ENCODE assay signal across 28 cellular contexts in genomic region chr14:59627011-59627520, GRCh38. TPM values are rescaled to one million over a fixed set of nuclear protein-coding genes. Genes with fewer than 3 reads are reported as not detected.
"Had no signal": no experiment of that assay in that cellular context is flagged by ENCODE, and none has a peak within 500 bp of the region (broad histone marks: within the 10 kb centered on the region; RNA-seq: fewer than 3 reads in every experiment).

No MANE protein-coding gene starts in this region.

- H3K9me3 Mint-ChIP-seq: activated B cell treated with CpG ODN at 0.5 μM for 24 hours; activated CD4-positive, alpha-beta T cell treated with anti-CD3 and anti-CD28 coated beads, Interleukin-2, amount 10 ng/mL, durations not matched to agents 24 days and 14 days; activated naive CD4-positive, alpha-beta T cell treated with anti-CD3 and anti-CD28 coated beads, Interleukin-2, amount 50 U/mL, for 24 hours; activated T-cell treated with anti-CD3 and anti-CD28 coated beads, Interleukin-2, amount 50 U/mL, for 24 hours; activated T-helper 1 cell treated with anti-CD3 and anti-CD28 coated beads, Interleukin-12 subunit alpha, Interleukin-12 subunit beta, Interleukin-2, Interleukin-4 antibody, amounts not matched to agents 30 ng/mL and 10 ng/mL and 1 ng/mL, durations not matched to agents 14 hours and 24 hours and 36 hours; T-cell had no signal

- H3K27ac Mint-ChIP-seq: activated B cell treated with CpG ODN at 0.5 μM for 24 hours; activated CD4-positive, alpha-beta T cell treated with anti-CD3 and anti-CD28 coated beads, Interleukin-2, amount 10 ng/mL, durations not matched to agents 24 days and 14 days; activated CD8-positive, alpha-beta memory T cell treated with anti-CD3 and anti-CD28 coated beads, Interleukin-2, amount 10 ng/mL, durations not matched to agents 7 days and 5 days; activated naive CD4-positive, alpha-beta T cell treated with anti-CD3 and anti-CD28 coated beads, Interleukin-2, amount 50 U/mL, for 24 hours; activated T-cell treated with anti-CD3 and anti-CD28 coated beads, Interleukin-2, amount 50 U/mL, for 24 hours; activated T-helper 1 cell treated with anti-CD3 and anti-CD28 coated beads, Interleukin-12 subunit alpha, Interleukin-12 subunit beta, Interleukin-2, Interleukin-4 antibody, amounts not matched to agents 30 ng/mL and 10 ng/mL and 1 ng/mL, durations not matched to agents 14 hours and 24 hours and 36 hours; T-cell had no signal

- H3K4me1 Mint-ChIP-seq: activated CD4-positive, alpha-beta T cell treated with anti-CD3 and anti-CD28 coated beads, Interleukin-2, amount 10 ng/mL, durations not matched to agents 24 days and 14 days; activated CD8-positive, alpha-beta memory T cell treated with anti-CD3 and anti-CD28 coated beads, Interleukin-2, amount 10 ng/mL, durations not matched to agents 7 days and 5 days; activated naive CD4-positive, alpha-beta T cell treated with anti-CD3 and anti-CD28 coated beads, Interleukin-2, amount 50 U/mL, for 24 hours had no signal

- H3K4me3 Mint-ChIP-seq: activated B cell treated with CpG ODN at 0.5 μM for 24 hours; activated CD4-positive, alpha-beta T cell treated with anti-CD3 and anti-CD28 coated beads, Interleukin-2, amount 10 ng/mL, durations not matched to agents 24 days and 14 days; activated CD8-positive, alpha-beta memory T cell treated with anti-CD3 and anti-CD28 coated beads, Interleukin-2, amount 10 ng/mL, durations not matched to agents 7 days and 5 days; activated naive CD4-positive, alpha-beta T cell treated with anti-CD3 and anti-CD28 coated beads, Interleukin-2, amount 50 U/mL, for 24 hours; activated T-cell treated with anti-CD3 and anti-CD28 coated beads, Interleukin-2, amount 50 U/mL, for 24 hours; activated T-helper 1 cell treated with anti-CD3 and anti-CD28 coated beads, Interleukin-12 subunit alpha, Interleukin-12 subunit beta, Interleukin-2, Interleukin-4 antibody, amounts not matched to agents 30 ng/mL and 10 ng/mL and 1 ng/mL, durations not matched to agents 14 hours and 24 hours and 36 hours; T-cell had no signal

- H3K36me3 Mint-ChIP-seq: activated CD8-positive, alpha-beta memory T cell treated with anti-CD3 and anti-CD28 coated beads, Interleukin-2, amount 10 ng/mL, durations not matched to agents 7 days and 5 days; activated naive CD4-positive, alpha-beta T cell treated with anti-CD3 and anti-CD28 coated beads, Interleukin-2, amount 50 U/mL, for 24 hours; T-cell had no signal

- H3K4me3 ChIP-seq: SK-N-MC had no signal

- DNase-seq: activated B cell treated with CpG ODN at 0.5 μM for 24 hours; activated CD4-positive, alpha-beta T cell treated with anti-CD3 and anti-CD28 coated beads for 1 hour; activated CD4-positive, alpha-beta T cell treated with anti-CD3 and anti-CD28 coated beads, Interleukin-2, amount 10 ng/mL, durations not matched to agents 24 days and 14 days; activated CD4-positive, alpha-beta T cell treated with anti-CD3 and anti-CD28 coated beads, Interleukin-2, amount 50 U/mL, for 48 hours; activated CD8-positive, alpha-beta memory T cell treated with anti-CD3 and anti-CD28 coated beads, Interleukin-2, amount 10 ng/mL, durations not matched to agents 7 days and 5 days; activated effector memory CD4-positive, alpha-beta T cell treated with Interleukin-2 at 50 U/mL for 16 hours; activated naive CD4-positive, alpha-beta T cell; activated T-cell treated with anti-CD3 and anti-CD28 coated beads, Interleukin-2, amount 50 U/mL, for 24 hours; aorta; central memory CD4-positive, alpha-beta T cell; NCI-H1105 treated with DMSO at 0.1 percent for 48 hours; NCI-H2029 treated with DMSO at 0.1 percent for 48 hours; NCI-H2227 treated with DMSO at 0.1 percent for 48 hours; NCI-H510A; NCI-H526 treated with DMSO at 0.1 percent for 48 hours; NK-92 treated with Interleukin-12 subunit alpha and Interleukin-12 subunit beta, amount 100 ng/mL, for 24 hours; OCI-M1; RPMI8226; T-cell; T-helper 2 cell; T1000 had no signal

- H3K27ac ChIP-seq: KMS-11, SK-N-MC had no signal

RNA-seq across cellular contexts. Expression of gene CCDC175, which starts 50.5 kb away (rescaled TPM):
- total RNA-seq: activated B cell treated with CpG ODN at 0.5 μM for 24 hours; activated CD4-positive, alpha-beta T cell treated with anti-CD3 and anti-CD28 coated beads, Interleukin-2, amount 10 ng/mL, durations not matched to agents 24 days and 14 days; activated CD8-positive, alpha-beta memory T cell treated with anti-CD3 and anti-CD28 coated beads, Interleukin-2, amount 10 ng/mL, durations not matched to agents 7 days and 5 days; activated T-helper 1 cell treated with anti-CD3 and anti-CD28 coated beads, Interleukin-12 subunit alpha, Interleukin-12 subunit beta, Interleukin-2, Interleukin-4 antibody, amounts not matched to agents 30 ng/mL and 10 ng/mL and 1 ng/mL, durations not matched to agents 14 hours and 24 hours and 36 hours; bronchial epithelial cell; MCF 10A; Right ventricle myocardium inferior; T-cell had no signal
